Comparison of ENCODE assay signal across 34 cellular contexts in genomic region chr11:113195728-113196127, GRCh38.
"Had no signal": no experiment of that assay in that cellular context is flagged by ENCODE, and none has a peak within 500 bp of the region (broad histone marks: within the 10 kb centered on the region; RNA-seq: fewer than 3 reads in every experiment).

No MANE protein-coding gene starts in this region.

- H3K27ac ChIP-seq: KMS-11 had no signal

- H3K9me3 ChIP-seq: MG63 had no signal

- H3K4me2 ChIP-seq: KMS-11 had no signal

- H3K4me3 ChIP-seq: MG63 had no signal

- H3K36me3 ChIP-seq: MG63 had no signal

- DNase-seq: Karpas-422, Kasumi-1, MG63, MM.1S, MV-4-11, NCI-H1048, NCI-H1092, NCI-H1092 treated with DMSO at 0.1 percent for 48 hours, NCI-H1105, NCI-H1105 treated with DMSO at 0.1 percent for 48 hours, NCI-H1417, NCI-H1417 treated with DMSO at 0.1 percent for 48 hours, NCI-H1436, NCI-H1436 treated with DMSO at 0.1 percent for 48 hours, NCI-H146, NCI-H1694, NCI-H1694 treated with DMSO at 0.1 percent for 48 hours, NCI-H187, NCI-H187 treated with DMSO at 0.1 percent for 48 hours, NCI-H1930, NCI-H2029, NCI-H2029 treated with DMSO at 0.1 percent for 48 hours, NCI-H2081, NCI-H2081 treated with DMSO at 0.1 percent for 48 hours, NCI-H2107, NCI-H2171, NCI-H2171 treated with DMSO at 0.1 percent for 48 hours, NCI-H2227 treated with DMSO at 0.1 percent for 48 hours, NCI-H226, NCI-H345, NCI-H446, NCI-H446 treated with DMSO at 0.1 percent for 48 hours, NCI-H510A had no signal

- H3K27me3 ChIP-seq: MG63 had no signal

- H3K9ac ChIP-seq: KMS-11 had no signal
